In genomic region chr2:109690457-109690821, GRCh38 we compare ENCODE assay signal across 17 cellular contexts.
A peak's percentile ranks its signal among the peaks of the same experiment; 100 is the strongest.
DNase-seq lines count a peak whose midpoint lies in the region; FAIRE-seq and TF ChIP-seq lines count a peak whose summit lies in the region.
"Had no signal": no experiment of that assay in that cellular context is flagged by ENCODE, and none has a peak within 500 bp of the region (broad histone marks: within the 10 kb centered on the region; RNA-seq: fewer than 3 reads in every experiment).

No MANE protein-coding gene starts in this region.

- no peak overlapping the region for H3K9ac ChIP-seq in muscle layer of colon (ENCODE audit: low read length)
- H3K9ac ChIP-seq: SK-N-SH had no signal

- no peaks in the 10 kb centered on the region for H3K27me3 Mint-ChIP-seq in Calu3 (ENCODE audit: unreplicated experiment)

- no peaks in the 10 kb centered on the region for H3K9me3 Mint-ChIP-seq in Calu3 (ENCODE audit: low read depth, unreplicated experiment)

- peak overlapping the region; percentile 64 for H3K27ac Mint-ChIP-seq in Calu3 (ENCODE audit: unreplicated experiment)
- H3K27ac Mint-ChIP-seq: activated T-cell treated with anti-CD3 and anti-CD28 coated beads, Interleukin-2, amount 50 U/mL, for 72 hours had no signal

- TF ChIP-seq EP300 in esophagus muscularis mucosa (IDR thresholded peaks at IDR 0.05) = no peak

- intact Hi-C loops in Calu3 (cut with micrococcal nuclease; ENCODE audit: unreplicated experiment) (no loop called here), esophagus muscularis mucosa (cut with DNase I) (loop anchor here (5.0 kb wide), 1 partner anchor 78 kb away; the partner anchor contains the start of genes SEPTIN10 and SOWAHC), spleen (cut with DNase I; ENCODE audit: low total_unique reads) (no loop called here)

- no peak for TF ChIP-seq CTCF in Calu3 (IDR thresholded peaks at IDR 0.05; ENCODE audit: unreplicated experiment)
- TF ChIP-seq CTCF in esophagus muscularis mucosa (IDR thresholded peaks at IDR 0.05) = no peak
- no peak for TF ChIP-seq CTCF in spleen (IDR thresholded peaks at IDR 0.05 in 8 of 11, conservative IDR thresholded peaks at IDR 0.05 in 3 of 11)

- DNase-seq in Calu3 = no peak
- DNase-seq in esophagus muscularis mucosa (ENCODE audit: extremely low spot score) = no peak
- DNase-seq in spleen = no peak
- DNase-seq in NCI-H1417 (lab: John Stamatoyannopoulos, UW) = no peak
- no peak for DNase-seq in iPS-NIHi11 (ENCODE audit: low spot score)
- no peak for DNase-seq in NCI-H187 treated with DMSO at 0.1 percent for 48 hours (lab: John Stamatoyannopoulos, UW)
- no peak for DNase-seq in GM12892 (ENCODE audit: insufficient read length)
- DNase-seq: activated T-cell treated with anti-CD3 and anti-CD28 coated beads, Interleukin-2, amount 50 U/mL, for 72 hours; erythroblast; hippocampal formation; NCI-H1694; NCI-H524; SK-N-SH; stimulated activated CD4-positive, alpha-beta T cell treated with anti-CD3 and anti-CD28 coated beads, Interleukin-15, amount 100 ng/mL, for 24 hours had no signal

- FAIRE-seq in GM12892 (lab: Jason Lieb, UNC) = no peak
- FAIRE-seq: GM19239 had no signal

- no peaks in the 10 kb centered on the region for H3K9me3 ChIP-seq in esophagus muscularis mucosa
- H3K9me3 ChIP-seq in muscle layer of colon (ENCODE audit: low read length) = no peaks in the 10 kb centered on the region
- H3K9me3 ChIP-seq in spleen = no peaks in the 10 kb centered on the region
- H3K9me3 ChIP-seq: neutrophil, SK-N-SH had no signal

- no peak for TF ChIP-seq POLR2A in esophagus muscularis mucosa (IDR thresholded peaks at IDR 0.05; ENCODE audit: low read depth)
- TF ChIP-seq POLR2A in spleen (IDR thresholded peaks at IDR 0.05) = no peak
- TF ChIP-seq POLR2A in GM12892 (IDR thresholded peaks at IDR 0.05; ENCODE audit: low read depth, low read length) = no peak

- CTCF ChIA-PET in Calu3 (lab: Charles Lee) = interaction anchor here (0.7 to 2.1 kb wide), 4 partner anchors 9 to 46 kb away, joined by 3 to 9 read pairs (median 3); no protein-coding TSS in a partner anchor

- H3K4me3 Mint-ChIP-seq in Calu3 (ENCODE audit: low read depth, unreplicated experiment) = peak overlapping the region; percentile 24
- H3K4me3 Mint-ChIP-seq: activated T-cell treated with anti-CD3 and anti-CD28 coated beads, Interleukin-2, amount 50 U/mL, for 72 hours had no signal

- peaks cover 49% of the 10 kb centered on the region for H3K4me1 Mint-ChIP-seq in Calu3 (ENCODE audit: low read depth, unreplicated experiment)

- H3K36me3 Mint-ChIP-seq in Calu3 (ENCODE audit: insufficient read depth, unreplicated experiment) = peaks cover 15% of the 10 kb centered on the region

- WGBS in esophagus muscularis mucosa = 56% methylated on average over 6 of the region's 6 CpGs
- 63 to 80% (median 68%) methylated on average over 6 of the region's 6 CpGs for WGBS in spleen, 5 donors

- no peak overlapping the region for H3K4me3 ChIP-seq in esophagus muscularis mucosa
- H3K4me3 ChIP-seq in muscle layer of colon (ENCODE audit: low read depth in 1 of 2, low read length in 2 of 2) = no peak overlapping the region
- no peak overlapping the region for H3K4me3 ChIP-seq in spleen

- H3K27me3 ChIP-seq in esophagus muscularis mucosa (no peaks in the 10 kb centered on the region), muscle layer of colon (ENCODE audit: control insufficient read depth in 1 of 2, insufficient read depth in 2 of 2, low read length in 2 of 2) (no peaks in the 10 kb centered on the region), spleen (replicated peaks in 1 of 7) (no peaks in the 10 kb centered on the region)

- no peaks in the 10 kb centered on the region for H3K36me3 ChIP-seq in esophagus muscularis mucosa
- no peaks in the 10 kb centered on the region for H3K36me3 ChIP-seq in muscle layer of colon (ENCODE audit: insufficient read depth, low read length)
- H3K36me3 ChIP-seq in spleen = no peaks in the 10 kb centered on the region
- H3K36me3 ChIP-seq: neutrophil had no signal

- no TSS peak for BruUV-seq in Calu3 (replicated peaks; lab: Mats Ljungman, UMichigan)

- H3K27ac ChIP-seq in esophagus muscularis mucosa (replicated peaks in 1 of 4) (peak overlapping the region; percentile 85 to 90 (median 87)), muscle layer of colon (ENCODE audit: low read depth, low read length) (peak overlapping the region; percentile 93), spleen (peak overlapping the region in 7 of 8 donors; percentile 29 to 85 (median 75))
- H3K27ac ChIP-seq: neutrophil had no signal

- H3K4me1 ChIP-seq in esophagus muscularis mucosa (peaks cover 48 to 93% (median 89%) of the 10 kb centered on the region in 4 donors), muscle layer of colon (ENCODE audit: insufficient read depth, low read length) (peaks cover 80% of the 10 kb centered on the region), spleen (peaks cover 0 to 61% (median 18%) of the 10 kb centered on the region in 6 donors)
